In genomic region chr7:150755473-150756099, GRCh38 we compare ENCODE assay signal across 9 cellular contexts. TPM values are rescaled to one million over a fixed set of nuclear protein-coding genes. Genes with fewer than 3 reads are reported as not detected.
A peak's percentile ranks its signal among the peaks of the same experiment; 100 is the strongest.
DNase-seq lines count a peak whose midpoint lies in the region; TF ChIP-seq lines count a peak whose summit lies in the region.
"Had no signal": no experiment of that assay in that cellular context is flagged by ENCODE, and none has a peak within 500 bp of the region (broad histone marks: within the 10 kb centered on the region; RNA-seq: fewer than 3 reads in every experiment).

No MANE protein-coding gene starts in this region.

- no peak overlapping the region for H2AFZ ChIP-seq in parathyroid adenoma

- H3K4me3 ChIP-seq in parathyroid adenoma (ENCODE audit: low read depth, low read length): no peak overlapping the region

- H3K9ac ChIP-seq in parathyroid adenoma: no peak overlapping the region

- H3K27ac ChIP-seq in parathyroid adenoma: peak overlapping the region; percentile 53

- peak overlapping the region; percentile 15 to 98 (median 80) for H3K27ac Mint-ChIP-seq in IgD-negative memory B cell
- H3K27ac Mint-ChIP-seq in activated T-helper 1 cell treated with anti-CD3 and anti-CD28 coated beads, Interleukin-12 subunit alpha, Interleukin-12 subunit beta, Interleukin-2, Interleukin-4 antibody, amounts not matched to agents 30 ng/mL and 10 ng/mL and 1 ng/mL, durations not matched to agents 14 hours and 24 hours and 36 hours: peak overlapping the region; percentile 90

- H3K4me2 ChIP-seq in parathyroid adenoma (ENCODE audit: low read length): no peak overlapping the region

- H3K36me3 ChIP-seq in parathyroid adenoma (ENCODE audit: control insufficient read depth, insufficient read depth, low read length): no peaks in the 10 kb centered on the region

- peak overlapping the region in 3 of 4 donors; percentile 12 to 59 (median 58) for H3K4me3 Mint-ChIP-seq in IgD-negative memory B cell
- peak overlapping the region; percentile 70 for H3K4me3 Mint-ChIP-seq in activated T-helper 1 cell treated with anti-CD3 and anti-CD28 coated beads, Interleukin-12 subunit alpha, Interleukin-12 subunit beta, Interleukin-2, Interleukin-4 antibody, amounts not matched to agents 30 ng/mL and 10 ng/mL and 1 ng/mL, durations not matched to agents 14 hours and 24 hours and 36 hours

- H3K9me3 ChIP-seq in parathyroid adenoma (ENCODE audit: control insufficient read depth, low read length): no peaks in the 10 kb centered on the region

- no peaks in the 10 kb centered on the region for H3K27me3 ChIP-seq in parathyroid adenoma (ENCODE audit: control insufficient read depth, insufficient read depth, low read length)

- peaks cover 0 to 2% (median 0%) of the 10 kb centered on the region in 3 donors for H3K9me3 Mint-ChIP-seq in IgD-negative memory B cell
- H3K9me3 Mint-ChIP-seq in activated T-helper 1 cell treated with anti-CD3 and anti-CD28 coated beads, Interleukin-12 subunit alpha, Interleukin-12 subunit beta, Interleukin-2, Interleukin-4 antibody, amounts not matched to agents 30 ng/mL and 10 ng/mL and 1 ng/mL, durations not matched to agents 14 hours and 24 hours and 36 hours: peaks cover 4% of the 10 kb centered on the region

- peaks cover 9% of the 10 kb centered on the region for H3K27me3 Mint-ChIP-seq in IgD-negative memory B cell
- H3K27me3 Mint-ChIP-seq in activated T-helper 1 cell treated with anti-CD3 and anti-CD28 coated beads, Interleukin-12 subunit alpha, Interleukin-12 subunit beta, Interleukin-2, Interleukin-4 antibody, amounts not matched to agents 30 ng/mL and 10 ng/mL and 1 ng/mL, durations not matched to agents 14 hours and 24 hours and 36 hours (ENCODE audit: insufficient read depth): peaks cover 3% of the 10 kb centered on the region

- peaks cover 6 to 19% (median 15%) of the 10 kb centered on the region in 3 donors for H3K4me1 Mint-ChIP-seq in IgD-negative memory B cell
- H3K4me1 Mint-ChIP-seq in activated T-helper 1 cell treated with anti-CD3 and anti-CD28 coated beads, Interleukin-12 subunit alpha, Interleukin-12 subunit beta, Interleukin-2, Interleukin-4 antibody, amounts not matched to agents 30 ng/mL and 10 ng/mL and 1 ng/mL, durations not matched to agents 14 hours and 24 hours and 36 hours (ENCODE audit: low read depth): peaks cover 54% of the 10 kb centered on the region

- H3K79me2 ChIP-seq in parathyroid adenoma: no peaks in the 10 kb centered on the region

- intact Hi-C loops in activated T-helper 1 cell treated with anti-CD3 and anti-CD28 coated beads, Interleukin-12 subunit alpha, Interleukin-12 subunit beta, Interleukin-2, Interleukin-4 antibody, amounts not matched to agents 30 ng/mL and 10 ng/mL and 1 ng/mL, durations not matched to agents 14 hours and 24 hours and 36 hours (cut with micrococcal nuclease): loop anchor here (1.0 to 5.0 kb wide), 13 partner anchors 22 to 435 kb away; partner anchors contain the start of genes GIMAP2, GIMAP6, GIMAP7 and ZNF775
- intact Hi-C loops in posterior vena cava (cut with DNase I): no loop called here

- no peak for TF ChIP-seq CTCF in parathyroid adenoma (IDR thresholded peaks at IDR 0.05)

- DNase-seq in GDM1 (lab: John Stamatoyannopoulos, UW): peak; percentile 73
- DNase-seq in activated T-helper 1 cell treated with anti-CD3 and anti-CD28 coated beads, Interleukin-12 subunit alpha, Interleukin-12 subunit beta, Interleukin-2, Interleukin-4 antibody, amounts not matched to agents 30 ng/mL and 10 ng/mL and 1 ng/mL, durations not matched to agents 14 hours and 24 hours and 36 hours (ENCODE audit: low spot score): peak; percentile 68
- no peak for DNase-seq in foreskin melanocyte
- no peak for DNase-seq in OCI-M2 (lab: John Stamatoyannopoulos, UW; ENCODE audit: unreplicated experiment)
- DNase-seq in kidney tubule cell (ENCODE audit: low spot score): no peak
- DNase-seq in posterior vena cava (ENCODE audit: low spot score): no peak

- peaks cover 2% of the 10 kb centered on the region for H3K36me3 Mint-ChIP-seq in IgD-negative memory B cell
- no peaks in the 10 kb centered on the region for H3K36me3 Mint-ChIP-seq in activated T-helper 1 cell treated with anti-CD3 and anti-CD28 coated beads, Interleukin-12 subunit alpha, Interleukin-12 subunit beta, Interleukin-2, Interleukin-4 antibody, amounts not matched to agents 30 ng/mL and 10 ng/mL and 1 ng/mL, durations not matched to agents 14 hours and 24 hours and 36 hours (ENCODE audit: low read depth)

- H3K4me1 ChIP-seq in parathyroid adenoma: no peaks in the 10 kb centered on the region

RNA-seq across cellular contexts. Expression of gene GIMAP5, which starts 18.4 kb away (rescaled TPM):
- polyA plus RNA-seq in IgD-negative memory B cell: 16.3 TPM
- 53.8 and 59.7 TPM in 2 replicates for total RNA-seq in activated T-helper 1 cell treated with anti-CD3 and anti-CD28 coated beads, Interleukin-12 subunit alpha, Interleukin-12 subunit beta, Interleukin-2, Interleukin-4 antibody, amounts not matched to agents 30 ng/mL and 10 ng/mL and 1 ng/mL, durations not matched to agents 14 hours and 24 hours and 36 hours
- 10 to 100 TPM; 13.8 to 17.4 TPM for total RNA-seq in posterior vena cava

RNA-seq across cellular contexts. Expression of gene GIMAP1, which starts 39.2 kb away (rescaled TPM):
- polyA plus RNA-seq in IgD-negative memory B cell: 3.0 TPM
- 4.6 and 4.9 TPM in 2 replicates for total RNA-seq in activated T-helper 1 cell treated with anti-CD3 and anti-CD28 coated beads, Interleukin-12 subunit alpha, Interleukin-12 subunit beta, Interleukin-2, Interleukin-4 antibody, amounts not matched to agents 30 ng/mL and 10 ng/mL and 1 ng/mL, durations not matched to agents 14 hours and 24 hours and 36 hours
- total RNA-seq in posterior vena cava: 1 to 10 TPM; 3.3 to 5.4 TPM

RNA-seq across cellular contexts. Expression of gene TMEM176B, which starts 44.6 kb away (rescaled TPM):
- 2.4 TPM for polyA plus RNA-seq in IgD-negative memory B cell
- not detected in 2 replicates for total RNA-seq in activated T-helper 1 cell treated with anti-CD3 and anti-CD28 coated beads, Interleukin-12 subunit alpha, Interleukin-12 subunit beta, Interleukin-2, Interleukin-4 antibody, amounts not matched to agents 30 ng/mL and 10 ng/mL and 1 ng/mL, durations not matched to agents 14 hours and 24 hours and 36 hours
- 100 to 1,000 TPM in 1 of 2 donors, 10 to 100 TPM in 1; 65.3 to 110 TPM for total RNA-seq in posterior vena cava
- total RNA-seq: glomerular endothelial cell had no signal

RNA-seq across cellular contexts. Expression of gene TMEM176A, which starts 45.0 kb away (rescaled TPM):
- polyA plus RNA-seq in IgD-negative memory B cell: not detected
- not detected in 2 replicates for total RNA-seq in activated T-helper 1 cell treated with anti-CD3 and anti-CD28 coated beads, Interleukin-12 subunit alpha, Interleukin-12 subunit beta, Interleukin-2, Interleukin-4 antibody, amounts not matched to agents 30 ng/mL and 10 ng/mL and 1 ng/mL, durations not matched to agents 14 hours and 24 hours and 36 hours
- total RNA-seq in posterior vena cava: 10 to 100 TPM; 47.2 to 70.7 TPM
- total RNA-seq: glomerular endothelial cell had no signal

Comparison
In these comparisons a context has a peak if more than half of its experiments do, and no peak if none do; other contexts are left out.
1. DNase-seq: peak in GDM1 (single experiment) and activated T-helper 1 cell treated with anti-CD3 and anti-CD28 coated beads, Interleukin-12 subunit alpha, Interleukin-12 subunit beta, Interleukin-2, Interleukin-4 antibody, amounts not matched to agents 30 ng/mL and 10 ng/mL and 1 ng/mL, durations not matched to agents 14 hours and 24 hours and 36 hours (single experiment); none in foreskin melanocyte (single experiment), OCI-M2 (single experiment), kidney tubule cell (single experiment) and posterior vena cava (single experiment).
2. RNA of gene TMEM176B, which starts 44.6 kb away (total RNA-seq): 65.3 to 110 TPM in posterior vena cava; not detected in activated T-helper 1 cell treated with anti-CD3 and anti-CD28 coated beads, Interleukin-12 subunit alpha, Interleukin-12 subunit beta, Interleukin-2, Interleukin-4 antibody, amounts not matched to agents 30 ng/mL and 10 ng/mL and 1 ng/mL, durations not matched to agents 14 hours and 24 hours and 36 hours; every median in the first group is over 10 times any median in the second.